In the genomic region with DNA sequence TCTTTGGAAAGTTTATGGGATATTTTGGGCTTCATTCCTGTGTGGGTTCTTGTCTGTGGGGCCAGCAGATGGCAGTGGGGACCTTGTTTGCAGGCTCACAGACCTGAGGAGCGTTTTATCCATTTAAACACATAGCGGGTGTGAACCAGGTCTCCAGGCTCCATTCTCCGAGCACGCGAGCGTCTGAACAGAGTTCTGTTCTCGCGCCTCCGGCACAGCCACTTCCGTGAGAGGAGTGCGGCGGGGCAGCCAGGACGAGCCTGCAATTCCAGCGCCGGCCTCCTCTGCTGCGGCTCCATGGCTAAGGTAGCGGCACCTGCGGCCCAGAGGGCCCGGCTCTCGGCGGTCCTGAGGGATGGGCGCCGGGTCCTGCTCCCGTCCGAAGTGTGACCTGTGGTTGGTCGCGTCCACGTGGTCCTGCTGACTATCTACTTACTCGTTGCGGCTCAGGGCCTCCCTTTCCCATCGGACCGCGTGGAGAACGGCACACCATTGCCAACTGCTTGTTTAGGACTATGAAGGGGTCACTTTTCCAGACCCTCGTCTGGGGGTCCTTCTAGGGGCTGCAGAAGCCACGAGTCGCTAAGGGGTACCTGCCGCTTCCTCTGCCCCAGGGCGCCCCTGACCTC, we compare ENCODE assay signal across 8 cellular contexts. TPM values are rescaled to one million over a fixed set of nuclear protein-coding genes. Genes with fewer than 3 reads are reported as not detected.
DNase-seq lines count a peak whose midpoint lies in the region; ATAC-seq, FAIRE-seq and TF ChIP-seq lines count a peak whose summit lies in the region.

No MANE protein-coding gene starts in this region.

- no peak overlapping the region for H3K27ac ChIP-seq in aorta (ENCODE audit: low read depth in 1 of 2, low read length in 2 of 2)

- peak; percentile 32 for TF ChIP-seq CTCF in astrocyte of the spinal cord (IDR thresholded peaks at IDR 0.05; ENCODE audit: low read depth, low read length)

- 24 to 29% methylated on average over 38 to 39 of the region's 39 CpGs for WGBS in aorta, 2 donors

- H3K4me3 ChIP-seq in astrocyte of the spinal cord (ENCODE audit: low read depth, low read length) (no peak overlapping the region), aorta (ENCODE audit: low read length in 2 of 2) (no peak overlapping the region)

- H3K27me3 ChIP-seq in aorta (ENCODE audit: control insufficient read depth in 1 of 2, insufficient read depth in 2 of 2, low read length in 1 of 2), result no peaks in the 10 kb centered on the region

- peaks cover 3% of the 10 kb centered on the region for H3K9me3 ChIP-seq in aorta (ENCODE audit: control insufficient read depth, low read length)

- no peak for FAIRE-seq in RCC 7860 (lab: Jason Lieb, UNC)

- DNase-seq in AG20443 (ENCODE audit: low spot score) (peak; percentile 62), HCEC 1CT (peak; percentile 32), astrocyte of the spinal cord (ENCODE audit: low read depth, low spot score) (peak; percentile 35), kidney tubule cell (ENCODE audit: low spot score) (peak; percentile 23), aorta (no peak), medulla oblongata (ENCODE audit: extremely low spot score) (no peak), RCC 7860 (ENCODE audit: low spot score) (no peak)

- ATAC-seq in aorta (ENCODE audit: low FRiP score) (peak; percentile 3), GM21619 (IDR thresholded peaks at IDR 0.05; ENCODE audit: unreplicated experiment) (no peak)

- H3K4me1 ChIP-seq in aorta (ENCODE audit: control insufficient read depth in 1 of 2, insufficient read depth in 2 of 2, low read length in 2 of 2), result no peaks in the 10 kb centered on the region

- intact Hi-C loops in aorta (cut with DNase I), result loop anchor here (2.0 to 10.0 kb wide), 3 partner anchors 110 to 230 kb away; no protein-coding TSS in a partner anchor

- no peaks in the 10 kb centered on the region for H3K36me3 ChIP-seq in aorta (ENCODE audit: control insufficient read depth in 1 of 2, insufficient read depth in 2 of 2, low read length in 1 of 2)

- in situ Hi-C loops in astrocyte of the spinal cord (cut with HindIII; ENCODE audit: low sequenced_read_pairs), result no loop called here

RNA-seq across cellular contexts. Expression of a gene that starts 7.3 kb away (rescaled TPM):
- 10 to 100 TPM; 13.3 to 26.6 TPM for total RNA-seq in aorta
- polyA plus RNA-seq in aorta, result under 1 TPM; 0.50 to 0.97 TPM

RNA-seq across cellular contexts. Expression of a gene that starts 17.3 kb away (rescaled TPM):
- 10 to 100 TPM; 10.4 to 14.0 TPM for total RNA-seq in aorta
- polyA plus RNA-seq in aorta, result 1 to 10 TPM; 2.6 to 6.0 TPM

RNA-seq across cellular contexts. Expression of a gene that starts 39.7 kb away (rescaled TPM):
- 10 to 100 TPM; 35.5 to 40.9 TPM for total RNA-seq in aorta
- 10 to 100 TPM; 21.7 to 47.9 TPM for polyA plus RNA-seq in aorta

RNA-seq across cellular contexts. Expression of a gene that starts 43.7 kb away (rescaled TPM):
- not detected for total RNA-seq in aorta
- polyA plus RNA-seq in aorta, result not detected

RNA-seq across cellular contexts. Expression of a gene that starts 53.7 kb away (rescaled TPM):
- total RNA-seq in aorta, result 100 to 1,000 TPM in 1 of 2 donors, 10 to 100 TPM in 1; 86.9 to 152 TPM
- polyA plus RNA-seq in aorta, result 100 to 1,000 TPM in 1 of 2 donors, 10 to 100 TPM in 1; 94.2 to 128 TPM

Comparison
In these comparisons a context has a peak if more than half of its experiments do, and no peak if none do; other contexts are left out.
1. DNase-seq: peak in AG20443 (single experiment), HCEC 1CT (single experiment), astrocyte of the spinal cord (single experiment) and kidney tubule cell (single experiment); none in aorta (0 of 2), medulla oblongata (single experiment) and RCC 7860 (single experiment).